Comparison of ENCODE assay signal across 17 cellular contexts in genomic region chr18:70494524-70494923, GRCh38.
A peak's percentile ranks its signal among the peaks of the same experiment; 100 is the strongest.
DNase-seq lines count a peak whose midpoint lies in the region; ATAC-seq, FAIRE-seq and TF ChIP-seq lines count a peak whose summit lies in the region.
"Had no signal": no experiment of that assay in that cellular context is flagged by ENCODE, and none has a peak within 500 bp of the region (broad histone marks: within the 10 kb centered on the region; RNA-seq: fewer than 3 reads in every experiment).

No MANE protein-coding gene starts in this region.

- BruUV-seq in HepG2 (replicated peaks; lab: Mats Ljungman, UMichigan): no TSS peak

- no peaks in the 10 kb centered on the region for H3K9me3 ChIP-seq in HepG2 (ENCODE audit: low read length)
- H3K9me3 ChIP-seq in right lobe of liver: no peaks in the 10 kb centered on the region
- H3K9me3 ChIP-seq in endodermal cell (ENCODE audit: control insufficient read depth, low read length): no peaks in the 10 kb centered on the region
- H3K9me3 ChIP-seq: BE2C had no signal

- no peaks in the 10 kb centered on the region for H3K79me2 ChIP-seq in HepG2 (ENCODE audit: insufficient read depth, low read length)

- no peak for TF ChIP-seq POLR2A in HepG2 (IDR thresholded peaks at IDR 0.05; ENCODE audit: insufficient read depth in 1 of 2, low read depth in 2 of 2, low read length in 2 of 2)
- no peak for TF ChIP-seq POLR2A in right lobe of liver (IDR thresholded peaks at IDR 0.05)

- POLR2A ChIA-PET in HepG2 (lab: Yijun Ruan, JAX): no interaction called here

- H3K27me3 ChIP-seq in HepG2 (ENCODE audit: control insufficient read depth in 1 of 2, insufficient read depth in 2 of 2, low read length in 2 of 2) (no peaks in the 10 kb centered on the region), right lobe of liver (no peaks in the 10 kb centered on the region), endodermal cell (ENCODE audit: control insufficient read depth, insufficient read depth, low read length, poor library complexity, severe bottlenecking) (no peaks in the 10 kb centered on the region)
- H3K27me3 ChIP-seq: BE2C had no signal

- no peak overlapping the region for H3K27ac Mint-ChIP-seq in endodermal cell
- peak overlapping the region; percentile 57 for H3K27ac Mint-ChIP-seq in stimulated activated effector memory CD8-positive, alpha-beta T cell treated with anti-CD3 and anti-CD28 coated beads, Interleukin-12 subunit alpha, Interleukin-12 subunit beta, amount 100 ng/mL, for 72 hours
- H3K27ac Mint-ChIP-seq in activated naive CD4-positive, alpha-beta T cell treated with anti-CD3 and anti-CD28 coated beads for 36 hours: no peak overlapping the region
- H3K27ac Mint-ChIP-seq: CD4-positive, alpha-beta memory T cell; GM23338 had no signal

- 16% methylated on average over 2 of the region's 2 CpGs for WGBS in HepG2 (ENCODE audit: low lambda C conversion rate)
- 90% methylated on average over 2 of the region's 2 CpGs for WGBS in right lobe of liver (ENCODE audit: insufficient coverage, low coverage, low lambda C conversion rate, missing lambda C conversion rate)
- 97% methylated on average over 2 of the region's 2 CpGs; no CpG with 5 or more reads in 1 of the 2 experiments for WGBS in endodermal cell (ENCODE audit: insufficient coverage in 1 of 2, insufficient read length in 1 of 2), 2 experiments

- TF ChIP-seq CTCF in HepG2 (CRISPR knock-in tag; IDR thresholded peaks at IDR 0.05): no peak
- TF ChIP-seq CTCF in right lobe of liver (IDR thresholded peaks at IDR 0.05): no peak
- peak; percentile 25 for TF ChIP-seq CTCF in endodermal cell (conservative IDR thresholded peaks at IDR 0.05)

- H3K4me3 ChIP-seq in HepG2 (replicated peaks in 1 of 3; ENCODE audit: insufficient read depth in 1 of 3, low read depth in 2 of 3, low read length in 3 of 3) (no peak overlapping the region), right lobe of liver (no peak overlapping the region), endodermal cell (ENCODE audit: low read length) (no peak overlapping the region)
- H3K4me3 ChIP-seq: GM23338 had no signal

- no peak for DNase-seq in HepG2 (ENCODE audit: low spot score)
- DNase-seq in right lobe of liver: no peak
- peak; percentile 5 for DNase-seq in NAMALWA (ENCODE audit: low spot score)
- no peak for DNase-seq in endodermal cell
- no peak for DNase-seq in stimulated activated effector memory CD8-positive, alpha-beta T cell treated with anti-CD3 and anti-CD28 coated beads, Interleukin-12 subunit alpha, Interleukin-12 subunit beta, amount 100 ng/mL, for 72 hours (ENCODE audit: low spot score in 2 of 2)
- DNase-seq in activated naive CD4-positive, alpha-beta T cell treated with anti-CD3 and anti-CD28 coated beads for 36 hours: no peak
- DNase-seq in A172 (ENCODE audit: low spot score): no peak
- DNase-seq: BE2C; CD4-positive, alpha-beta memory T cell; DMS153; H7; KG1 had no signal

- in situ Hi-C loops in HepG2 (cut with HindIII; ENCODE audit: extremely low pct_ligation_motif_present, low pct_unique_long_range_greater_than_20kb): no loop called here

- no peaks in the 10 kb centered on the region for H3K36me3 ChIP-seq in HepG2 (replicated peaks in 1 of 2; ENCODE audit: control insufficient read depth in 1 of 2, insufficient read depth in 2 of 2, low read length in 2 of 2)
- no peaks in the 10 kb centered on the region for H3K36me3 ChIP-seq in right lobe of liver
- H3K36me3 ChIP-seq in endodermal cell (ENCODE audit: control insufficient read depth, insufficient read depth, low read length): no peaks in the 10 kb centered on the region

- H3K9ac ChIP-seq in HepG2 (ENCODE audit: insufficient read depth, low read depth, low read length): no peak overlapping the region
- no peak overlapping the region for H3K9ac ChIP-seq in endodermal cell (ENCODE audit: extremely low read depth, low read length, poor library complexity, severe bottlenecking)

- CTCF ChIA-PET in HepG2 (lab: Yijun Ruan, JAX; ENCODE audit: low intra/inter-chr PET ratio, low total read pairs): no interaction called here
- CTCF ChIA-PET in activated naive CD4-positive, alpha-beta T cell treated with anti-CD3 and anti-CD28 coated beads for 36 hours (lab: Charles Lee): interaction anchor here (0.7 to 1.4 kb wide), 2 partner anchors 25 to 61 kb away, joined by 3 read pairs; no protein-coding TSS in a partner anchor

- no peak for TF ChIP-seq RAD21 in HepG2 (CRISPR knock-in tag; IDR thresholded peaks at IDR 0.05)

- TF ChIP-seq EP300 in HepG2 (IDR thresholded peaks at IDR 0.05; ENCODE audit: low read depth in 2 of 2, low read length in 2 of 2): no peak
- no peak for TF ChIP-seq EP300 in HepG2 (CRISPR knock-in tag; IDR thresholded peaks at IDR 0.05; ENCODE audit: borderline replicate concordance)

- H3K4me2 ChIP-seq in HepG2 (ENCODE audit: low read depth, low read length): no peak overlapping the region
- H3K4me2 ChIP-seq: GM23338 had no signal

- H3K27ac ChIP-seq in HepG2 (ENCODE audit: extremely low read length, insufficient read depth, low read length): no peak overlapping the region
- H3K27ac ChIP-seq in right lobe of liver: no peak overlapping the region
- H3K27ac ChIP-seq in endodermal cell (ENCODE audit: low read depth, low read length): no peak overlapping the region
- H3K27ac ChIP-seq: C4-2B had no signal

- no peaks in the 10 kb centered on the region for H3K9me3 Mint-ChIP-seq in endodermal cell
- no peaks in the 10 kb centered on the region for H3K9me3 Mint-ChIP-seq in stimulated activated effector memory CD8-positive, alpha-beta T cell treated with anti-CD3 and anti-CD28 coated beads, Interleukin-12 subunit alpha, Interleukin-12 subunit beta, amount 100 ng/mL, for 72 hours
- H3K9me3 Mint-ChIP-seq in activated naive CD4-positive, alpha-beta T cell treated with anti-CD3 and anti-CD28 coated beads for 36 hours: no peaks in the 10 kb centered on the region
- H3K9me3 Mint-ChIP-seq: CD4-positive, alpha-beta memory T cell; IgD-negative memory B cell had no signal

- H4K20me1 ChIP-seq in HepG2 (ENCODE audit: insufficient read depth, low read length): no peaks in the 10 kb centered on the region

- H3K4me1 Mint-ChIP-seq in endodermal cell: no peaks in the 10 kb centered on the region
- H3K4me1 Mint-ChIP-seq in stimulated activated effector memory CD8-positive, alpha-beta T cell treated with anti-CD3 and anti-CD28 coated beads, Interleukin-12 subunit alpha, Interleukin-12 subunit beta, amount 100 ng/mL, for 72 hours: peaks cover 5% of the 10 kb centered on the region
- peaks cover 2% of the 10 kb centered on the region for H3K4me1 Mint-ChIP-seq in activated naive CD4-positive, alpha-beta T cell treated with anti-CD3 and anti-CD28 coated beads for 36 hours (ENCODE audit: low read depth)
- H3K4me1 Mint-ChIP-seq: GM23338, IgD-negative memory B cell had no signal

- peak; percentile 55 for ATAC-seq in HepG2
- no peak for ATAC-seq in right lobe of liver
- ATAC-seq in stimulated activated effector memory CD8-positive, alpha-beta T cell treated with anti-CD3 and anti-CD28 coated beads, Interleukin-12 subunit alpha, Interleukin-12 subunit beta, amount 100 ng/mL, for 72 hours: no peak
- ATAC-seq in GM19463 (IDR thresholded peaks at IDR 0.05; ENCODE audit: unreplicated experiment): no peak
- ATAC-seq: GM23338 had no signal

- H3K27me3 Mint-ChIP-seq in endodermal cell (ENCODE audit: insufficient read depth): peaks cover 5% of the 10 kb centered on the region
- peaks cover 2% of the 10 kb centered on the region for H3K27me3 Mint-ChIP-seq in activated naive CD4-positive, alpha-beta T cell treated with anti-CD3 and anti-CD28 coated beads for 36 hours (ENCODE audit: low read depth)

- no peak for FAIRE-seq in HepG2 (lab: Jason Lieb, UNC)
- FAIRE-seq: A204.1 had no signal

- peaks cover 8% of the 10 kb centered on the region for H3K4me1 ChIP-seq in HepG2 (ENCODE audit: insufficient read depth, low read length)
- H3K4me1 ChIP-seq in right lobe of liver: peaks cover 0 to 5% (median 0%) of the 10 kb centered on the region in 4 donors
- H3K4me1 ChIP-seq in endodermal cell (ENCODE audit: control insufficient read depth, insufficient read depth, low read length): no peaks in the 10 kb centered on the region

- H3K36me3 Mint-ChIP-seq in endodermal cell (ENCODE audit: low read depth): no peaks in the 10 kb centered on the region
- H3K36me3 Mint-ChIP-seq in stimulated activated effector memory CD8-positive, alpha-beta T cell treated with anti-CD3 and anti-CD28 coated beads, Interleukin-12 subunit alpha, Interleukin-12 subunit beta, amount 100 ng/mL, for 72 hours: no peaks in the 10 kb centered on the region
- no peaks in the 10 kb centered on the region for H3K36me3 Mint-ChIP-seq in activated naive CD4-positive, alpha-beta T cell treated with anti-CD3 and anti-CD28 coated beads for 36 hours (ENCODE audit: low read depth)
- H3K36me3 Mint-ChIP-seq: CD4-positive, alpha-beta memory T cell; IgD-negative memory B cell had no signal

- no peak overlapping the region for H2AFZ ChIP-seq in HepG2 (ENCODE audit: low read length)
- H2AFZ ChIP-seq: GM23338 had no signal

- H3K4me3 Mint-ChIP-seq in endodermal cell: no peak overlapping the region
- no peak overlapping the region for H3K4me3 Mint-ChIP-seq in stimulated activated effector memory CD8-positive, alpha-beta T cell treated with anti-CD3 and anti-CD28 coated beads, Interleukin-12 subunit alpha, Interleukin-12 subunit beta, amount 100 ng/mL, for 72 hours
- no peak overlapping the region for H3K4me3 Mint-ChIP-seq in activated naive CD4-positive, alpha-beta T cell treated with anti-CD3 and anti-CD28 coated beads for 36 hours
- H3K4me3 Mint-ChIP-seq: CD4-positive, alpha-beta memory T cell; GM23338; IgD-negative memory B cell had no signal

- intact Hi-C loops in HepG2 (cut with micrococcal nuclease; ENCODE audit: unreplicated experiment) (no loop called here), right lobe of liver (cut with DNase I) (no loop called here)
- intact Hi-C loops in activated naive CD4-positive, alpha-beta T cell treated with anti-CD3 and anti-CD28 coated beads for 36 hours (cut with micrococcal nuclease): no loop called here

TF ChIP-seq in HepG2, 621 proteins besides CTCF, POLR2A, EP300 and RAD21 (continues in another document):
- TF ChIP-seq SP1 (IDR thresholded peaks at IDR 0.05) (no peak), SP1 (CRISPR knock-in tag; IDR thresholded peaks at IDR 0.05) (no peak), BCL6 (CRISPR knock-in tag; IDR thresholded peaks at IDR 0.05) (no peak), TEF (CRISPR knock-in tag; IDR thresholded peaks at IDR 0.05) (no peak), ZNF773 (CRISPR knock-in tag; IDR thresholded peaks at IDR 0.05; ENCODE audit: borderline replicate concordance) (no peak), ZNF296 (CRISPR knock-in tag; conservative IDR thresholded peaks at IDR 0.05) (no peak), ZNF644 (CRISPR knock-in tag; IDR thresholded peaks at IDR 0.05; ENCODE audit: low read depth) (no peak), TSC22D2 (CRISPR knock-in tag; IDR thresholded peaks at IDR 0.05; ENCODE audit: borderline replicate concordance) (no peak)
